ENCODE assay signal across 15 cellular contexts in genomic region chr2:36569267-36569860, GRCh38. TPM values are rescaled to one million over a fixed set of nuclear protein-coding genes. Genes with fewer than 3 reads are reported as not detected.
A peak's percentile ranks its signal among the peaks of the same experiment; 100 is the strongest.
DNase-seq lines count a peak whose midpoint lies in the region; ATAC-seq, FAIRE-seq and TF ChIP-seq lines count a peak whose summit lies in the region.
"Had no signal": no experiment of that assay in that cellular context is flagged by ENCODE, and none has a peak within 500 bp of the region (broad histone marks: within the 10 kb centered on the region; RNA-seq: fewer than 3 reads in every experiment).

No MANE protein-coding gene starts in this region.

- no peak for TF ChIP-seq POLR2A in A549 (IDR thresholded peaks at IDR 0.05; ENCODE audit: low read length)

- H3K4me2 ChIP-seq in A549: peak overlapping the region; percentile 88
- peak overlapping the region; percentile 53 for H3K4me2 ChIP-seq in mammary epithelial cell (ENCODE audit: insufficient read depth, low read depth, low read length)

- no peak for TF ChIP-seq CTCF in A549 (IDR thresholded peaks at IDR 0.05)
- TF ChIP-seq CTCF in mammary epithelial cell (conservative IDR thresholded peaks at IDR 0.05 in 1 of 2, IDR thresholded peaks at IDR 0.05 in 1 of 2; ENCODE audit: extremely low read depth in 1 of 2, insufficient read depth in 1 of 2, low read depth in 1 of 2, low read length in 2 of 2): no peak

- peaks cover 59% of the 10 kb centered on the region for H3K4me1 ChIP-seq in A549
- H3K4me1 ChIP-seq in mammary epithelial cell (ENCODE audit: insufficient read depth, low read length): peaks cover 20% of the 10 kb centered on the region
- peaks cover 43% of the 10 kb centered on the region for H3K4me1 ChIP-seq in mesodermal cell (ENCODE audit: control insufficient read depth, insufficient read depth, low read length, poor library complexity, severe bottlenecking)

- H3K9me3 ChIP-seq in A549 (no peaks in the 10 kb centered on the region), mammary epithelial cell (replicated peaks; ENCODE audit: insufficient read depth, low read length) (no peaks in the 10 kb centered on the region), mesodermal cell (ENCODE audit: control insufficient read depth, low read length) (no peaks in the 10 kb centered on the region)
- H3K9me3 ChIP-seq: tibial artery had no signal

- no peak overlapping the region for H3K9ac ChIP-seq in mammary epithelial cell (ENCODE audit: insufficient read depth, low read length)

- TF ChIP-seq RAD21 in A549 (conservative IDR thresholded peaks at IDR 0.05 in 1 of 2, IDR thresholded peaks at IDR 0.05 in 1 of 2): no peak

- dilution Hi-C loops in mammary epithelial cell (cut with HindIII; ENCODE audit: low sequenced_read_pairs): no loop called here

- peaks cover 4% of the 10 kb centered on the region for H3K36me3 ChIP-seq in mammary epithelial cell (ENCODE audit: insufficient read depth, low read length)
- peaks cover 61% of the 10 kb centered on the region for H3K36me3 ChIP-seq in mesodermal cell (ENCODE audit: control insufficient read depth, insufficient read depth, low read length)

- ATAC-seq in A549 (peak in 1 of 2 experiments; percentile 7; a peak in 1 of 6 replicates), GM21786 (IDR thresholded peaks at IDR 0.05; ENCODE audit: unreplicated experiment) (no peak), HG03280 (IDR thresholded peaks at IDR 0.05; ENCODE audit: unreplicated experiment) (no peak), HG02981 (IDR thresholded peaks at IDR 0.05; ENCODE audit: unreplicated experiment) (no peak), GM21528 (IDR thresholded peaks at IDR 0.05; ENCODE audit: low FRiP score, unreplicated experiment) (no peak)

- FAIRE-seq in A549 (lab: Jason Lieb, UNC): peak; percentile 87

- no TSS peak for BruUV-seq in mammary epithelial cell (replicated peaks; lab: Mats Ljungman, UMichigan)

- WGBS in A549 (ENCODE audit: missing lambda C conversion rate): 3% methylated on average over 3 of the region's 3 CpGs
- 80% methylated on average over 3 of the region's 3 CpGs for WGBS in mammary epithelial cell (ENCODE audit: low coverage, missing lambda C conversion rate)
- WGBS in mesodermal cell (ENCODE audit: insufficient coverage in 2 of 2), 2 experiments: 86 to 100% methylated on average over 2 of the region's 3 CpGs

- intact Hi-C loops in mammary epithelial cell (cut with micrococcal nuclease): no loop called here

- no peaks in the 10 kb centered on the region for H3K27me3 ChIP-seq in mammary epithelial cell (ENCODE audit: insufficient read depth, low read length)
- H3K27me3 ChIP-seq: tibial artery had no signal

- no peaks in the 10 kb centered on the region for H4K20me1 ChIP-seq in mammary epithelial cell (ENCODE audit: insufficient read depth, low read length)

- CTCF ChIA-PET in A549 (lab: Yijun Ruan, JAX): interaction anchor here (0.7 to 1.4 kb wide), 10 partner anchors 8 to 219 kb away, joined by 3 to 6 read pairs (median 3); partner anchors contain the start of gene FEZ2
- CTCF ChIA-PET in mammary epithelial cell (lab: Charles Lee; ENCODE audit: low non-redundant PET): no interaction called here

- H2AFZ ChIP-seq in mammary epithelial cell (ENCODE audit: low read depth, low read length): peak overlapping the region; percentile 8

- DNase-seq in A549 (ENCODE audit: low read depth in 1 of 2, low spot score in 1 of 2) (peak in 1 of 2 experiments; percentile 44), M059J (ENCODE audit: low read depth) (peak; percentile 62), mammary epithelial cell (no peak)
- DNase-seq: activated naive CD8-positive, alpha-beta T cell treated with anti-CD3 and anti-CD28 coated beads, Interleukin-2, amount 10 ng/mL, durations not matched to agents 7 days and 5 days; effector CD4-positive, alpha-beta T cell; hippocampal formation; NCI-H2171 treated with DMSO at 0.1 percent for 48 hours; retina; T-helper 9 cell; tibial artery had no signal

- peak overlapping the region; percentile 11; the same call in 2 of the 3 replicates for H3K4me3 ChIP-seq in A549
- H3K4me3 ChIP-seq in mammary epithelial cell (replicated peaks in 1 of 3; ENCODE audit: insufficient read depth in 1 of 3, low read depth in 2 of 3, low read length in 3 of 3): no peak overlapping the region
- H3K4me3 ChIP-seq in mesodermal cell (ENCODE audit: extremely low read depth, insufficient read depth, low read length, poor library complexity, severe bottlenecking): no peak overlapping the region
- H3K4me3 ChIP-seq: tibial artery had no signal

- TF ChIP-seq EP300 in A549 (IDR thresholded peaks at IDR 0.05): no peak

- in situ Hi-C loops in mammary epithelial cell (cut with MboI; ENCODE audit: low sequenced_read_pairs in 2 of 2): no loop called here

- POLR2A ChIA-PET in A549 (lab: Yijun Ruan, JAX): interaction anchor here (0.8 to 1.8 kb wide), 5 partner anchors 9 to 213 kb away, joined by 3 to 6 read pairs (median 3); partner anchors contain the start of genes CRIM1 and FEZ2

- H3K27ac ChIP-seq in A549: peak overlapping the region; percentile 80 to 88
- H3K27ac ChIP-seq in mammary epithelial cell (ENCODE audit: insufficient read depth, low read depth, low read length): peak overlapping the region; percentile 15
- peak overlapping the region; percentile 84 for H3K27ac ChIP-seq in mesodermal cell (ENCODE audit: low read depth, low read length, severe bottlenecking)
- H3K27ac ChIP-seq: tibial artery had no signal

- peaks cover 48% of the 10 kb centered on the region for H3K79me2 ChIP-seq in mammary epithelial cell (ENCODE audit: insufficient read depth, low read length)

TF ChIP-seq in A549, 52 proteins besides CTCF, POLR2A, EP300 and RAD21:
- TF ChIP-seq MAFK (IDR thresholded peaks at IDR 0.05; ENCODE audit: partially characterized antibody) (peak; percentile 83), NFE2L2 (conservative IDR thresholded peaks at IDR 0.05; ENCODE audit: low read length) (no peak), RCOR1 (IDR thresholded peaks at IDR 0.05; ENCODE audit: low read depth, low read length) (no peak)
- TF ChIP-seq, protein P1, sequence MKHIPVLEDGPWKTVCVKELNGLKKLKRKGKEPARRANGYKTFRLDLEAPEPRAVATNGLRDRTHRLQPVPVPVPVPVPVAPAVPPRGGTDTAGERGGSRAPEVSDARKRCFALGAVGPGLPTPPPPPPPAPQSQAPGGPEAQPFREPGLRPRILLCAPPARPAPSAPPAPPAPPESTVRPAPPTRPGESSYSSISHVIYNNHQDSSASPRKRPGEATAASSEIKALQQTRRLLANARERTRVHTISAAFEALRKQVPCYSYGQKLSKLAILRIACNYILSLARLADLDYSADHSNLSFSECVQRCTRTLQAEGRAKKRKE (CRISPR knock-in tag; IDR thresholded peaks at IDR 0.05; ENCODE audit: low read depth): no peak

RNA-seq across cellular contexts. Expression of gene FEZ2, which starts 28.6 kb away (rescaled TPM):
- polyA plus RNA-seq in A549 (2011; rRNA removed) (92.1 and 124 TPM in 2 replicates), A549 (2017; fragmentation: RNase III; extraction: RNeasy Plus Mini Kit Qiagen cat#74134 plus additional on column Dnase treatment) (52.5 to 64.4 TPM (median 56.5 TPM) in 3 replicates), mammary epithelial cell (20.0 TPM)
- polyA plus RNA-seq in A549 (2012; cell fraction: cytosol; rRNA removed): 23.9 and 28.0 TPM in 2 replicates
- 11.2 and 21.3 TPM in 2 replicates for polyA plus RNA-seq in A549 (2012; cell fraction: nucleus; rRNA removed)
- polyA minus RNA-seq in A549 (2011; rRNA and poly(A)+ RNA removed): 19.5 and 20.3 TPM in 2 replicates
- 103 and 153 TPM in 2 replicates for total RNA-seq in M059J (2014; rRNA removed; shearing (Covaris generic))
- 10 to 100 TPM; 34.3 to 42.0 TPM for total RNA-seq in mammary epithelial cell
- polyA minus RNA-seq in mammary epithelial cell: 36.3 TPM
- polyA plus RNA-seq in mesodermal cell (2013, experiment 1 of 2): 62.1 TPM
- 73.6 TPM for polyA plus RNA-seq in mesodermal cell (2013, experiment 2 of 2)

Comparison
In these comparisons a context has a peak if more than half of its experiments do, and no peak if none do; other contexts are left out.
1. H3K27ac ChIP-seq: peak in every context shown above with its lines; median percentile 84 in A549; 84 in mesodermal cell; 15 in mammary epithelial cell.